Comparison of ENCODE assay signal across 37 cellular contexts in the genomic region with DNA sequence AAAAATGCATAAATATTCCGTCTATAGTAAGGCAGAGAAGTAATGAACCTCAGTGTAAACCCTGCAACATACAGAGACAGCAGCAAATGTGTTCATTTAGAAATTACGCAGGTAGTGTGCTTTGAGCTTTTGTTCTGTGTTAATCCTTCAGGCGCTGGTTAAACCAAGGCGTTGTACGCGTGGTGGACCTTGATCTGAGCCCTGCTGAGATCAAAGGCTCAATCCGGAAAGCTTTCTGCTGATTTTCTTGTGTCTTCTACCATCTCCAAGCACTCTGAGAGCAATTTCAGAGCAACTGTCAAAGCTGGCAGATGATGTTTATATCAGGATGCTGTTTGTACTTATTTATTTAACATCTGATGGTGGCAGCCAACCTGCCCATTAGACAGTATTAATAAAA.
"Had no signal": no experiment of that assay in that cellular context is flagged by ENCODE, and none has a peak within 500 bp of the region (broad histone marks: within the 10 kb centered on the region; RNA-seq: fewer than 3 reads in every experiment).

No MANE protein-coding gene starts in this region.

- ATAC-seq: activated CD8-positive, alpha-beta memory T cell treated with anti-CD3 and anti-CD28 coated beads, Interleukin-2, amount 10 ng/mL, durations not matched to agents 7 days and 5 days; activated naive CD8-positive, alpha-beta T cell treated with anti-CD3 and anti-CD28 coated beads, Interleukin-2, amount 50 U/mL, for 24 hours; PC-3 had no signal

- H3K9ac ChIP-seq: SK-N-SH had no signal

- H3K27ac ChIP-seq: brain microvascular endothelial cell, Peyer's patch, SJSA1 had no signal

- H3K36me3 ChIP-seq: brain microvascular endothelial cell, Peyer's patch, SJSA1 had no signal

- H3K4me1 Mint-ChIP-seq: activated B cell treated with CpG ODN at 0.5 μM for 24 hours; activated CD4-positive, alpha-beta memory T cell treated with anti-CD3 and anti-CD28 coated beads, Interleukin-2, amount 10 ng/mL, durations not matched to agents 7 days and 5 days; activated CD8-positive, alpha-beta memory T cell treated with anti-CD3 and anti-CD28 coated beads, Interleukin-2, amount 10 ng/mL, durations not matched to agents 7 days and 5 days; activated naive CD4-positive, alpha-beta T cell treated with anti-CD3 and anti-CD28 coated beads, Interleukin-2, amount 10 ng/mL, durations not matched to agents 7 days and 5 days; activated naive CD8-positive, alpha-beta T cell treated with anti-CD3 and anti-CD28 coated beads, Interleukin-2, amount 50 U/mL, for 24 hours had no signal

- DNase-seq: activated B cell treated with CpG ODN at 0.5 μM for 24 hours; activated CD4-positive, alpha-beta memory T cell treated with anti-CD3 and anti-CD28 coated beads, Interleukin-2, amount 10 ng/mL, durations not matched to agents 7 days and 5 days; activated CD4-positive, alpha-beta T cell treated with anti-CD3 and anti-CD28 coated beads for 4 hours; activated CD4-positive, CD25-positive, alpha-beta regulatory T cell treated with anti-CD3 and anti-CD28 coated beads, Interleukin-2, amount 50 U/mL, for 72 hours; activated CD8-positive, alpha-beta memory T cell treated with anti-CD3 and anti-CD28 coated beads for 24 hours; activated CD8-positive, alpha-beta memory T cell treated with anti-CD3 and anti-CD28 coated beads, Interleukin-2, amount 10 ng/mL, durations not matched to agents 7 days and 5 days; activated CD8-positive, alpha-beta memory T cell treated with anti-CD3 and anti-CD28 coated beads, Interleukin-2, amount 50 U/mL, for 48 hours; activated effector memory CD4-positive, alpha-beta T cell treated with Interleukin-2 at 50 U/mL for 16 hours; activated naive CD4-positive, alpha-beta T cell treated with anti-CD3 and anti-CD28 coated beads, Interleukin-2, amount 10 ng/mL, durations not matched to agents 7 days and 5 days; activated naive CD8-positive, alpha-beta T cell treated with anti-CD3 and anti-CD28 coated beads, Interleukin-2, amount 50 U/mL, for 24 hours; activated T-cell treated with anti-CD3 and anti-CD28 coated beads, Interleukin-2, amount 50 U/mL, for 48 hours; aorta; brain microvascular endothelial cell; central memory CD4-positive, alpha-beta T cell; Karpas-422; MM.1S; MV-4-11; NCI-H1092; NCI-H1417; NCI-H146; NCI-H187; NCI-H2029 treated with DMSO at 0.1 percent for 48 hours; NCI-H2107; NCI-H2171; NCI-H510A; NCI-H526; NCI-H748 treated with DMSO at 0.1 percent for 48 hours; NK-92 treated with Interleukin-12 subunit alpha and Interleukin-12 subunit beta, amount 100 ng/mL, for 24 hours; PC-3; Peyer's patch; RPMI8226; SHP77 treated with DMSO at 0.1 percent for 48 hours; SK-N-SH had no signal

- H3K9me3 ChIP-seq: Peyer's patch, SJSA1, SK-N-SH had no signal

- H3K4me1 ChIP-seq: Peyer's patch, SJSA1 had no signal

- H3K9me3 Mint-ChIP-seq: activated CD4-positive, alpha-beta memory T cell treated with anti-CD3 and anti-CD28 coated beads, Interleukin-2, amount 10 ng/mL, durations not matched to agents 7 days and 5 days; activated naive CD4-positive, alpha-beta T cell treated with anti-CD3 and anti-CD28 coated beads, Interleukin-2, amount 10 ng/mL, durations not matched to agents 7 days and 5 days; activated naive CD8-positive, alpha-beta T cell treated with anti-CD3 and anti-CD28 coated beads, Interleukin-2, amount 50 U/mL, for 24 hours; T-helper 1 cell treated with Interleukin-12 subunit alpha and Interleukin-12 subunit beta and Interleukin-4 antibody, amounts not matched to agents 30 μg/mL and 1 μg/mL, for 36 hours; T-helper 2 cell treated with Interferon-gamma antibody and Interleukin-4, amounts not matched to agents 5 μg/mL and 100 μg/mL, for 36 hours had no signal

- H3K4me3 Mint-ChIP-seq: activated B cell treated with CpG ODN at 0.5 μM for 24 hours; activated CD4-positive, alpha-beta memory T cell treated with anti-CD3 and anti-CD28 coated beads, Interleukin-2, amount 10 ng/mL, durations not matched to agents 7 days and 5 days; activated CD8-positive, alpha-beta memory T cell treated with anti-CD3 and anti-CD28 coated beads, Interleukin-2, amount 10 ng/mL, durations not matched to agents 7 days and 5 days; activated naive CD4-positive, alpha-beta T cell treated with anti-CD3 and anti-CD28 coated beads, Interleukin-2, amount 10 ng/mL, durations not matched to agents 7 days and 5 days; activated naive CD8-positive, alpha-beta T cell; activated naive CD8-positive, alpha-beta T cell treated with anti-CD3 and anti-CD28 coated beads, Interleukin-2, amount 50 U/mL, for 24 hours; T-helper 1 cell treated with Interleukin-12 subunit alpha and Interleukin-12 subunit beta and Interleukin-4 antibody, amounts not matched to agents 30 μg/mL and 1 μg/mL, for 36 hours; T-helper 2 cell treated with Interferon-gamma antibody and Interleukin-4, amounts not matched to agents 5 μg/mL and 100 μg/mL, for 36 hours had no signal

- H3K27me3 Mint-ChIP-seq: activated B cell treated with CpG ODN at 0.5 μM for 24 hours; activated CD8-positive, alpha-beta memory T cell treated with anti-CD3 and anti-CD28 coated beads, Interleukin-2, amount 10 ng/mL, durations not matched to agents 7 days and 5 days; activated naive CD4-positive, alpha-beta T cell treated with anti-CD3 and anti-CD28 coated beads, Interleukin-2, amount 10 ng/mL, durations not matched to agents 7 days and 5 days; activated naive CD8-positive, alpha-beta T cell; activated naive CD8-positive, alpha-beta T cell treated with anti-CD3 and anti-CD28 coated beads, Interleukin-2, amount 50 U/mL, for 24 hours had no signal

- H3K27ac Mint-ChIP-seq: activated B cell treated with CpG ODN at 0.5 μM for 24 hours; activated CD4-positive, alpha-beta memory T cell treated with anti-CD3 and anti-CD28 coated beads, Interleukin-2, amount 10 ng/mL, durations not matched to agents 7 days and 5 days; activated CD8-positive, alpha-beta memory T cell treated with anti-CD3 and anti-CD28 coated beads, Interleukin-2, amount 10 ng/mL, durations not matched to agents 7 days and 5 days; activated naive CD4-positive, alpha-beta T cell treated with anti-CD3 and anti-CD28 coated beads, Interleukin-2, amount 10 ng/mL, durations not matched to agents 7 days and 5 days; activated naive CD8-positive, alpha-beta T cell; activated naive CD8-positive, alpha-beta T cell treated with anti-CD3 and anti-CD28 coated beads, Interleukin-2, amount 50 U/mL, for 24 hours; T-helper 1 cell treated with Interleukin-12 subunit alpha and Interleukin-12 subunit beta and Interleukin-4 antibody, amounts not matched to agents 30 μg/mL and 1 μg/mL, for 36 hours; T-helper 2 cell treated with Interferon-gamma antibody and Interleukin-4, amounts not matched to agents 5 μg/mL and 100 μg/mL, for 36 hours had no signal

- H3K4me2 ChIP-seq: SK-N-SH had no signal

- H3K4me3 ChIP-seq: Peyer's patch, SJSA1 had no signal

- H3K36me3 Mint-ChIP-seq: activated CD8-positive, alpha-beta memory T cell treated with anti-CD3 and anti-CD28 coated beads, Interleukin-2, amount 10 ng/mL, durations not matched to agents 7 days and 5 days; activated naive CD4-positive, alpha-beta T cell treated with anti-CD3 and anti-CD28 coated beads, Interleukin-2, amount 10 ng/mL, durations not matched to agents 7 days and 5 days; activated naive CD8-positive, alpha-beta T cell had no signal

- H3K27me3 ChIP-seq: brain microvascular endothelial cell, Peyer's patch, SJSA1 had no signal
